ENCODE assay signal across 12 cellular contexts in the genomic region with DNA sequence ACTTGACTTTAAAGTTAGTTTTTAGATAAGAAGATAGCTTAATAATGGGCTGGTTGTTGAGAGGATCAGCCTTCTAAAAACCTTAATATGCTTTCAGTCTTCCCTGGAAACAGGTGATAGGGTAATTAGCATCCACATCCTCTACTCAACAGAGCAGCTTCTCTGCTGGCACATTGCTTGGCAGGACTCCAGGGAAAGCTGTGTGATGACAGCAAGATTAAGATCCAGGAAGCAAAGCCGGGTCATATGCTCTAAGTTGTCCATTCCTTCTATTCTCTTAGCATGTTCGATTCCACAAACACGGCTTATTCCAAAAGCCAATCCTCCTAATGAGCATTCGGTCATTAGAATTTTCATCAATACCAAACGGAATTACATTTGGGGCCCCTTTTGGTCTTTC.
DNase-seq lines count a peak whose midpoint lies in the region; ATAC-seq, FAIRE-seq and TF ChIP-seq lines count a peak whose summit lies in the region.
"Had no signal": no experiment of that assay in that cellular context is flagged by ENCODE, and none has a peak within 500 bp of the region (broad histone marks: within the 10 kb centered on the region; RNA-seq: fewer than 3 reads in every experiment).

No MANE protein-coding gene starts in this region.

- intact Hi-C loops in pancreas (cut with DNase I) = no loop called here

- TF ChIP-seq CTCF in cardiac fibroblast (IDR thresholded peaks at IDR 0.05; ENCODE audit: low read depth, low read length) (no peak), pancreas (IDR thresholded peaks at IDR 0.05) (no peak)

- no peaks in the 10 kb centered on the region for H3K27me3 ChIP-seq in pancreas

- no peaks in the 10 kb centered on the region for H3K36me3 ChIP-seq in pancreas

- WGBS in pancreas, 2 donors = 31 to 35% methylated on average over 5 of the region's 5 CpGs

- DNase-seq in GM03348 (ENCODE audit: low spot score) (peak; percentile 16), NCI-H526 (lab: John Stamatoyannopoulos, UW) (peak; percentile 17 to 28), cardiac fibroblast (ENCODE audit: low read depth in 2 of 2) (peak; percentile 58 to 67), pancreas (peak in 4 of 6 donors; percentile 42 to 65 (median 56)), superior temporal gyrus (ENCODE audit: extremely low spot score) (no peak), NCI-H187 (lab: John Stamatoyannopoulos, UW) (no peak)
- DNase-seq in activated CD4-positive, alpha-beta T cell treated with anti-CD3 and anti-CD28 coated beads, Interleukin-2, amount 50 U/mL, for 48 hours = no peak
- DNase-seq: activated naive CD8-positive, alpha-beta T cell treated with anti-CD3 and anti-CD28 coated beads, Interleukin-2, amount 50 U/mL, for 24 hours; GDM1 had no signal

- FAIRE-seq in pancreas (lab: Jason Lieb, UNC) = no peak
- FAIRE-seq: H1 had no signal

- H3K27ac ChIP-seq in pancreas = no peak overlapping the region
- H3K27ac ChIP-seq: SK-N-MC had no signal

- H3K4me3 ChIP-seq in cardiac fibroblast (replicated peaks in 1 of 2; ENCODE audit: low read depth in 2 of 2, low read length in 2 of 2) = no peak overlapping the region
- no peak overlapping the region for H3K4me3 ChIP-seq in pancreas
- H3K4me3 ChIP-seq: SK-N-MC had no signal

- H3K4me1 ChIP-seq in pancreas = no peaks in the 10 kb centered on the region

- no peaks in the 10 kb centered on the region for H3K9me3 ChIP-seq in pancreas

- ATAC-seq in pancreas (peak in 3 of 4 donors; percentile 62 to 73 (median 69)), GM19467 (IDR thresholded peaks at IDR 0.05; ENCODE audit: unreplicated experiment) (no peak)
- ATAC-seq: activated naive CD8-positive, alpha-beta T cell treated with anti-CD3 and anti-CD28 coated beads, Interleukin-2, amount 50 U/mL, for 24 hours had no signal

Comparison
In these comparisons a context has a peak if more than half of its experiments do, and no peak if none do; other contexts are left out.
1. DNase-seq: peak in GM03348 (single experiment), NCI-H526 (2 of 2), cardiac fibroblast (2 of 2) and pancreas (4 of 6); none in activated CD4-positive, alpha-beta T cell treated with anti-CD3 and anti-CD28 coated beads, Interleukin-2, amount 50 U/mL, for 48 hours (0 of 2), superior temporal gyrus (single experiment) and NCI-H187 (0 of 2).